In genomic region chr11:95081010-95081409, GRCh38 we compare ENCODE assay signal across 1 cellular context.
TF ChIP-seq lines count a peak whose summit lies in the region.

No MANE protein-coding gene starts in this region.

TF ChIP-seq in GM23338, 12 proteins besides CTCF, POLR2A, EP300 and RAD21:
- TF ChIP-seq ZNF331 (CRISPR knock-in tag; IDR thresholded peaks at IDR 0.05; ENCODE audit: low read depth) = no peak
- no peak for TF ChIP-seq POLR2AphosphoS5 (IDR thresholded peaks at IDR 0.05; ENCODE audit: low read depth)
